1 cellular context compared by ENCODE assay signal in genomic region chr7:150125831-150126230, GRCh38.
TF ChIP-seq lines count a peak whose summit lies in the region.
"Not testable (repeated sequence)": the region's sequence is repeated elsewhere in the genome, so short reads cannot be mapped to it uniquely, and the experiment has no call there.

No MANE protein-coding gene starts in this region.

TF ChIP-seq in HepG2, 621 proteins besides CTCF, POLR2A, EP300 and RAD21 (continued from another document and continues in another):
- TF ChIP-seq, protein P1, sequence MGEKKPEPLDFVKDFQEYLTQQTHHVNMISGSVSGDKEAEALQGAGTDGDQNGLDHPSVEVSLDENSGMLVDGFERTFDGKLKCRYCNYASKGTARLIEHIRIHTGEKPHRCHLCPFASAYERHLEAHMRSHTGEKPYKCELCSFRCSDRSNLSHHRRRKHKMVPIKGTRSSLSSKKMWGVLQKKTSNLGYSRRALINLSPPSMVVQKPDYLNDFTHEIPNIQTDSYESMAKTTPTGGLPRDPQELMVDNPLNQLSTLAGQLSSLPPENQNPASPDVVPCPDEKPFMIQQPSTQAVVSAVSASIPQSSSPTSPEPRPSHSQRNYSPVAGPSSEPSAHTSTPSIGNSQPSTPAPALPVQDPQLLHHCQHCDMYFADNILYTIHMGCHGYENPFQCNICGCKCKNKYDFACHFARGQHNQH (CRISPR knock-in tag; IDR thresholded peaks at IDR 0.05), result peak; percentile 66; the same call in 1 of the 2 replicates
- TF ChIP-seq MIER3 (CRISPR knock-in tag; IDR thresholded peaks at IDR 0.05; ENCODE audit: borderline replicate concordance) (peak; percentile 46; the same call in 1 of the 2 replicates), ZNF792 (CRISPR knock-in tag; IDR thresholded peaks at IDR 0.05) (peak; percentile 87; the same call in 1 of the 2 replicates), SMAD3 (CRISPR knock-in tag; IDR thresholded peaks at IDR 0.05) (0 out of 2 replicates have a peak, but pooled peaks have one; percentile 63), SIX1 (CRISPR knock-in tag; IDR thresholded peaks at IDR 0.05; ENCODE audit: borderline replicate concordance) (peak; percentile 29; the same call in 1 of the 2 replicates), ZNF121 (CRISPR knock-in tag; IDR thresholded peaks at IDR 0.05) (0 out of 2 replicates have a peak, but pooled peaks have one; percentile 26), FOXP1 (IDR thresholded peaks at IDR 0.05) (peak; percentile 62; the same call in 1 of the 2 replicates), FOXP1 (CRISPR knock-in tag; IDR thresholded peaks at IDR 0.05) (peak; percentile 78), NCOA2 (CRISPR knock-in tag; IDR thresholded peaks at IDR 0.05) (peak; percentile 78), FOXO1 (CRISPR knock-in tag; IDR thresholded peaks at IDR 0.05) (peak; percentile 93), SAP130 (CRISPR knock-in tag; IDR thresholded peaks at IDR 0.05; ENCODE audit: low read depth) (peak; percentile 86), NR2F1 (CRISPR knock-in tag; IDR thresholded peaks at IDR 0.05) (peak in 1 of 2 experiments; percentile 40; a peak in 1 of 4 replicates), HDAC1 (CRISPR knock-in tag; IDR thresholded peaks at IDR 0.05) (peak; percentile 58; the same call in 1 of the 2 replicates), ZNF292 (CRISPR knock-in tag; IDR thresholded peaks at IDR 0.05; ENCODE audit: borderline replicate concordance, low read depth) (peak; percentile 95; the same call in 1 of the 2 replicates), SOX13 (CRISPR knock-in tag; conservative IDR thresholded peaks at IDR 0.05 in 1 of 2, IDR thresholded peaks at IDR 0.05 in 1 of 2) (peak in 1 of 2 experiments; percentile 88; a peak in 2 of 4 replicates), HOMEZ (CRISPR knock-in tag; IDR thresholded peaks at IDR 0.05; ENCODE audit: low read depth) (peak; percentile 76), ATF1 (CRISPR knock-in tag; IDR thresholded peaks at IDR 0.05) (peak; percentile 32; the same call in 1 of the 2 replicates), FOSL2 (CRISPR knock-in tag; IDR thresholded peaks at IDR 0.05) (peak; percentile 91), HDAC2 (CRISPR knock-in tag; IDR thresholded peaks at IDR 0.05) (peak; percentile 94), TBX2 (CRISPR knock-in tag; IDR thresholded peaks at IDR 0.05; ENCODE audit: borderline replicate concordance) (peak; percentile 63), KDM6A (CRISPR knock-in tag; IDR thresholded peaks at IDR 0.05; ENCODE audit: low read depth) (0 out of 2 replicates have a peak, but pooled peaks have one; percentile 50), DPF2 (CRISPR knock-in tag; IDR thresholded peaks at IDR 0.05; ENCODE audit: borderline replicate concordance, low read depth) (peak; percentile 43; the same call in 1 of the 2 replicates), KDM2A (CRISPR knock-in tag; IDR thresholded peaks at IDR 0.05; ENCODE audit: borderline replicate concordance, low read depth) (peak; percentile 31; the same call in 1 of the 2 replicates), MIER2 (CRISPR knock-in tag; IDR thresholded peaks at IDR 0.05) (peak; percentile 74), ZBTB26 (CRISPR knock-in tag; IDR thresholded peaks at IDR 0.05; ENCODE audit: borderline replicate concordance) (peak; percentile 86), UBTF (CRISPR knock-in tag; IDR thresholded peaks at IDR 0.05) (0 out of 2 replicates have a peak, but pooled peaks have one; percentile 16), ETV5 (CRISPR knock-in tag; IDR thresholded peaks at IDR 0.05; ENCODE audit: borderline replicate concordance) (peak; percentile 35; the same call in 1 of the 2 replicates), FOXK1 (CRISPR knock-in tag; IDR thresholded peaks at IDR 0.05; ENCODE audit: borderline replicate concordance, low read depth) (peak; percentile 68; the same call in 1 of the 2 replicates), KDM3A (CRISPR knock-in tag; IDR thresholded peaks at IDR 0.05; ENCODE audit: low read depth) (peak; percentile 65; the same call in 1 of the 2 replicates), PITX1 (CRISPR knock-in tag; IDR thresholded peaks at IDR 0.05) (peak; percentile 64; the same call in 1 of the 2 replicates), ZBED4 (CRISPR knock-in tag; IDR thresholded peaks at IDR 0.05; ENCODE audit: borderline replicate concordance) (0 out of 2 replicates have a peak, but pooled peaks have one; percentile 46), ZNF281 (CRISPR knock-in tag; IDR thresholded peaks at IDR 0.05; ENCODE audit: borderline replicate concordance) (0 out of 2 replicates have a peak, but pooled peaks have one; percentile 14), THRA (CRISPR knock-in tag; IDR thresholded peaks at IDR 0.05; ENCODE audit: borderline replicate concordance) (peak; percentile 33; the same call in 1 of the 2 replicates), KMT2A (CRISPR knock-in tag; IDR thresholded peaks at IDR 0.05) (0 out of 2 replicates have a peak, but pooled peaks have one; percentile 47), SOX5 (CRISPR knock-in tag; IDR thresholded peaks at IDR 0.05; ENCODE audit: borderline replicate concordance) (peak; percentile 82; the same call in 1 of the 2 replicates), THAP11 (CRISPR knock-in tag; IDR thresholded peaks at IDR 0.05) (peak; percentile 29; the same call in 1 of the 2 replicates), CEBPG (CRISPR knock-in tag; IDR thresholded peaks at IDR 0.05) (peak; percentile 82), NR2F6 (CRISPR knock-in tag; IDR thresholded peaks at IDR 0.05) (peak; percentile 55), RXRA (CRISPR knock-in tag; IDR thresholded peaks at IDR 0.05) (peak; percentile 64; the same call in 1 of the 2 replicates), GATAD1 (CRISPR knock-in tag; IDR thresholded peaks at IDR 0.05) (peak; percentile 60), HNF4A (CRISPR knock-in tag; IDR thresholded peaks at IDR 0.05) (peak; percentile 68), MEIS2 (CRISPR knock-in tag; IDR thresholded peaks at IDR 0.05) (peak; percentile 69; the same call in 1 of the 2 replicates)
- TF ChIP-seq SOX13, NR2F6 (IDR thresholded peaks at IDR 0.05): not testable (repeated sequence)
- TF ChIP-seq, protein P2, sequence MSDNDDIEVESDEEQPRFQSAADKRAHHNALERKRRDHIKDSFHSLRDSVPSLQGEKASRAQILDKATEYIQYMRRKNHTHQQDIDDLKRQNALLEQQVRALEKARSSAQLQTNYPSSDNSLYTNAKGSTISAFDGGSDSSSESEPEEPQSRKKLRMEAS (IDR thresholded peaks at IDR 0.05), result 0 out of 2 replicates have a peak, but pooled peaks have one; percentile 24
- TF ChIP-seq, protein P3, sequence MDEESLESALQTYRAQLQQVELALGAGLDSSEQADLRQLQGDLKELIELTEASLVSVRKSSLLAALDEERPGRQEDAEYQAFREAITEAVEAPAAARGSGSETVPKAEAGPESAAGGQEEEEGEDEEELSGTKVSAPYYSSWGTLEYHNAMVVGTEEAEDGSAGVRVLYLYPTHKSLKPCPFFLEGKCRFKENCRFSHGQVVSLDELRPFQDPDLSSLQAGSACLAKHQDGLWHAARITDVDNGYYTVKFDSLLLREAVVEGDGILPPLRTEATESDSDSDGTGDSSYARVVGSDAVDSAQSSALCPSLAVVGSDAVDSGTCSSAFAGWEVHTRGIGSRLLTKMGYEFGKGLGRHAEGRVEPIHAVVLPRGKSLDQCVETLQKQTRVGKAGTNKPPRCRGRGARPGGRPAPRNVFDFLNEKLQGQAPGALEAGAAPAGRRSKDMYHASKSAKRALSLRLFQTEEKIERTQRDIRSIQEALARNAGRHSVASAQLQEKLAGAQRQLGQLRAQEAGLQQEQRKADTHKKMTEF (CRISPR knock-in tag; IDR thresholded peaks at IDR 0.05), result peak; percentile 76
